In genomic region chr7:78047800-78048199, GRCh38 we compare ENCODE assay signal across 22 cellular contexts.
DNase-seq lines count a peak whose midpoint lies in the region; ATAC-seq, FAIRE-seq and TF ChIP-seq lines count a peak whose summit lies in the region.
"Had no signal": no experiment of that assay in that cellular context is flagged by ENCODE, and none has a peak within 500 bp of the region (broad histone marks: within the 10 kb centered on the region; RNA-seq: fewer than 3 reads in every experiment).

No MANE protein-coding gene starts in this region.

- no peak for TF ChIP-seq RAD21 in K562 (CRISPR knock-in tag; conservative IDR thresholded peaks at IDR 0.05 in 1 of 2, IDR thresholded peaks at IDR 0.05 in 1 of 2)

- H3K27me3 Mint-ChIP-seq in H9 (ENCODE audit: low read depth) (no peaks in the 10 kb centered on the region), neural progenitor cell (ENCODE audit: insufficient read depth, low read depth) (peaks cover 3% of the 10 kb centered on the region)

- DNase-seq in H9 (no peak), K562 (ENCODE audit: extremely low read depth in 1 of 4, low spot score in 3 of 4) (no peak), neural progenitor cell (ENCODE audit: low spot score) (no peak), stomach (peak; percentile 28), osteoblast (ENCODE audit: insufficient read length, low spot score, missing footprints) (no peak), mucosa of descending colon (no peak), D341Med (ENCODE audit: low spot score) (no peak)
- DNase-seq: Caco-2; CD4-positive, CD25-positive, alpha-beta regulatory T cell; CD8-positive, alpha-beta T cell; DMS 273 treated with DMSO at 0.1 percent for 48 hours; DMS79; EL; GDM1; GM23248; H7 had no signal

- H3K4ac ChIP-seq in H9 (ENCODE audit: low read depth, low read length): no peak overlapping the region

- no peaks in the 10 kb centered on the region for H3K79me1 ChIP-seq in H9 (ENCODE audit: insufficient read depth, low read depth, low read length, poor library complexity, severe bottlenecking)

- TF ChIP-seq EP300 in K562 (IDR thresholded peaks at IDR 0.05; ENCODE audit: low read length): no peak
- TF ChIP-seq EP300 in stomach (IDR thresholded peaks at IDR 0.05): no peak

- no peaks in the 10 kb centered on the region for H3K23me2 ChIP-seq in H9 (ENCODE audit: insufficient read length, low read depth, low read length, poor library complexity, severe bottlenecking)

- H3K9me3 ChIP-seq in H9 (ENCODE audit: control insufficient read depth, low read depth, low read length): no peaks in the 10 kb centered on the region
- H3K9me3 ChIP-seq in K562 (replicated peaks; ENCODE audit: control insufficient read depth, insufficient read depth, low read depth, low read length): no peaks in the 10 kb centered on the region
- no peaks in the 10 kb centered on the region for H3K9me3 ChIP-seq in neural progenitor cell (ENCODE audit: low read depth)
- H3K9me3 ChIP-seq in stomach: no peaks in the 10 kb centered on the region
- no peaks in the 10 kb centered on the region for H3K9me3 ChIP-seq in osteoblast (ENCODE audit: low read depth, low read length)
- H3K9me3 ChIP-seq in mucosa of descending colon: no peaks in the 10 kb centered on the region
- H3K9me3 ChIP-seq: Caco-2 had no signal

- H2AFZ ChIP-seq in H9 (ENCODE audit: low read length) (no peak overlapping the region), K562 (ENCODE audit: low read depth, low read length) (peak overlapping the region; percentile 30), neural progenitor cell (replicated peaks) (no peak overlapping the region), osteoblast (ENCODE audit: low read length) (no peak overlapping the region)
- H2AFZ ChIP-seq: GM23248 had no signal

- H3K27me3 ChIP-seq in H9 (ENCODE audit: insufficient read depth, low read length) (no peaks in the 10 kb centered on the region), K562 (ENCODE audit: control insufficient read depth in 2 of 2, insufficient read depth in 2 of 2, low read length in 2 of 2) (peaks cover 10 to 11% of the 10 kb centered on the region in 2 experiments), neural progenitor cell (no peaks in the 10 kb centered on the region), stomach (no peaks in the 10 kb centered on the region), osteoblast (ENCODE audit: insufficient read depth, low read length) (no peaks in the 10 kb centered on the region)

- H4K5ac ChIP-seq in H9 (ENCODE audit: insufficient read length, low read depth, low read length): no peak overlapping the region

- no peaks in the 10 kb centered on the region for H3K9me1 ChIP-seq in K562 (ENCODE audit: control insufficient read depth, insufficient read depth, low read length)

- H3K4me1 Mint-ChIP-seq in H9 (peaks cover 15 to 21% of the 10 kb centered on the region in 2 experiments), neural progenitor cell (peaks cover 36% of the 10 kb centered on the region)
- H3K4me1 Mint-ChIP-seq: CD4-positive, CD25-positive, alpha-beta regulatory T cell had no signal

- no peak for FAIRE-seq in K562 (lab: Jason Lieb, UNC)
- FAIRE-seq: D721Med, GM12878, GM19239, H1 had no signal

- no TSS peak for BruUV-seq in K562 (replicated peaks; lab: Mats Ljungman, UMichigan)

- H2BK120ac ChIP-seq in H9 (ENCODE audit: low read depth, low read length, poor library complexity, severe bottlenecking): no peak overlapping the region

- H3T11ph ChIP-seq in H9 (ENCODE audit: low read length): no peak overlapping the region

- H2AK5ac ChIP-seq in H9 (ENCODE audit: insufficient read length, low read length): no peak overlapping the region

- H3K79me2 ChIP-seq in H9 (ENCODE audit: insufficient read depth, low read length) (no peaks in the 10 kb centered on the region; the same call in 1 of the 2 replicates), K562 (ENCODE audit: control insufficient read depth, insufficient read depth, low read length) (no peaks in the 10 kb centered on the region), neural progenitor cell (ENCODE audit: low read depth) (no peaks in the 10 kb centered on the region), osteoblast (ENCODE audit: insufficient read depth, low read length) (no peaks in the 10 kb centered on the region)

- no peaks in the 10 kb centered on the region for H3K4me1 ChIP-seq in H9 (ENCODE audit: insufficient read depth, low read length)
- no peaks in the 10 kb centered on the region for H3K4me1 ChIP-seq in K562 (replicated peaks in 1 of 2; ENCODE audit: control insufficient read depth in 2 of 2, insufficient read depth in 2 of 2, low read length in 2 of 2)
- H3K4me1 ChIP-seq in neural progenitor cell: peaks cover 10% of the 10 kb centered on the region
- peaks cover 0 to 4% (median 0%) of the 10 kb centered on the region in 4 donors for H3K4me1 ChIP-seq in stomach
- no peaks in the 10 kb centered on the region for H3K4me1 ChIP-seq in osteoblast (ENCODE audit: insufficient read depth, low read length)
- H3K4me1 ChIP-seq in mucosa of descending colon (ENCODE audit: low read depth): no peaks in the 10 kb centered on the region
- H3K4me1 ChIP-seq: Caco-2 had no signal

- no peak overlapping the region for H4K91ac ChIP-seq in H9 (ENCODE audit: insufficient read length, low read depth, low read length)

- no peak overlapping the region for H3K18ac ChIP-seq in H9 (ENCODE audit: insufficient read length, low read depth, low read length)

- H2BK12ac ChIP-seq in H9 (ENCODE audit: insufficient read length, low read depth, low read length): no peak overlapping the region

- H3K27ac ChIP-seq in H9 (ENCODE audit: insufficient read length, low read depth, low read length) (no peak overlapping the region), K562 (ENCODE audit: extremely low read depth, low read depth, low read length) (no peak overlapping the region), neural progenitor cell (no peak overlapping the region), stomach (no peak overlapping the region), osteoblast (ENCODE audit: low read depth, low read length) (no peak overlapping the region)
- H3K27ac ChIP-seq: C4-2B, GM23248 had no signal

- no peak overlapping the region for H2BK5ac ChIP-seq in H9 (ENCODE audit: insufficient read length, low read length)

- H3K4me3 Mint-ChIP-seq in H9 (no peak overlapping the region), neural progenitor cell (no peak overlapping the region)
- H3K4me3 Mint-ChIP-seq: CD4-positive, CD25-positive, alpha-beta regulatory T cell; CD8-positive, alpha-beta T cell had no signal

- intact Hi-C loops in K562 (cut with micrococcal nuclease): no loop called here
- intact Hi-C loops in stomach (cut with DNase I; ENCODE audit: low total_unique reads): no loop called here
- intact Hi-C loops in mucosa of descending colon (cut with DNase I, micrococcal nuclease): no loop called here

- TF ChIP-seq CTCF in H9 (conservative IDR thresholded peaks at IDR 0.05) (no peak), K562 (IDR thresholded peaks at IDR 0.05 in 2 of 3, conservative IDR thresholded peaks at IDR 0.05 in 1 of 3; ENCODE audit: insufficient read depth in 2 of 3, low read depth in 1 of 3, low read length in 3 of 3) (no peak), neural progenitor cell (IDR thresholded peaks at IDR 0.05) (no peak), stomach (IDR thresholded peaks at IDR 0.05) (no peak), osteoblast (IDR thresholded peaks at IDR 0.05; ENCODE audit: extremely low read depth, low read depth, low read length) (no peak), mucosa of descending colon (IDR thresholded peaks at IDR 0.05) (no peak)

- TF ChIP-seq POLR2A in K562 (conservative IDR thresholded peaks at IDR 0.05): no peak
- no peak for TF ChIP-seq POLR2A in stomach (IDR thresholded peaks at IDR 0.05)

- H2BK20ac ChIP-seq in H9 (ENCODE audit: low read depth, low read length, poor library complexity, severe bottlenecking): no peak overlapping the region

- no peak overlapping the region for H4K8ac ChIP-seq in H9 (replicated peaks; ENCODE audit: insufficient read length, low read depth, low read length)

- no CpG with 5 or more reads among the region's 3 CpGs for WGBS in H9 (ENCODE audit: extremely low coverage, insufficient read length, low lambda C conversion rate)
- 6% methylated on average over 3 of the region's 3 CpGs for WGBS in K562 (ENCODE audit: insufficient coverage, low coverage, missing lambda C conversion rate)
- 26 to 73% (median 47%) methylated on average over 3 of the region's 3 CpGs for WGBS in stomach, 5 donors

- H3F3A ChIP-seq in neural progenitor cell (ENCODE audit: low read depth): no peaks in the 10 kb centered on the region

- H3K36me3 Mint-ChIP-seq in H9 (ENCODE audit: insufficient read depth in 1 of 3, low read depth in 3 of 3) (no peaks in the 10 kb centered on the region), neural progenitor cell (no peaks in the 10 kb centered on the region)
- H3K36me3 Mint-ChIP-seq: CD4-positive, CD25-positive, alpha-beta regulatory T cell; CD8-positive, alpha-beta T cell had no signal

- H4K20me1 ChIP-seq in H9 (ENCODE audit: control insufficient read depth, insufficient read depth, insufficient read length): no peaks in the 10 kb centered on the region
- no peaks in the 10 kb centered on the region for H4K20me1 ChIP-seq in K562 (replicated peaks; ENCODE audit: control insufficient read depth, insufficient read depth, low read length)
- no peaks in the 10 kb centered on the region for H4K20me1 ChIP-seq in neural progenitor cell (ENCODE audit: low read depth)
- no peaks in the 10 kb centered on the region for H4K20me1 ChIP-seq in osteoblast (ENCODE audit: insufficient read depth, low read length)

- peak overlapping the region; percentile 14 to 30 (median 17); a peak in 4 of 7 replicates for H3K27ac Mint-ChIP-seq in H9
- H3K27ac Mint-ChIP-seq in neural progenitor cell: peak overlapping the region; percentile 40
- H3K27ac Mint-ChIP-seq: CD4-positive, CD25-positive, alpha-beta regulatory T cell; CD8-positive, alpha-beta T cell had no signal

- H3K4me2 ChIP-seq in H9 (ENCODE audit: insufficient read depth, insufficient read length, low read length): no peak overlapping the region
- no peak overlapping the region for H3K4me2 ChIP-seq in K562 (ENCODE audit: insufficient read depth, low read length)
- no peak overlapping the region for H3K4me2 ChIP-seq in neural progenitor cell
- H3K4me2 ChIP-seq in osteoblast (ENCODE audit: insufficient read depth, low read length): no peak overlapping the region

- H3K9ac ChIP-seq in H9 (ENCODE audit: extremely low read depth, insufficient read length, low read length) (no peak overlapping the region), K562 (ENCODE audit: insufficient read depth in 1 of 2, low read depth in 2 of 2, low read length in 2 of 2) (no peak overlapping the region), neural progenitor cell (no peak overlapping the region)
- H3K9ac ChIP-seq: GM23248 had no signal

- H3K9me3 Mint-ChIP-seq in H9 (no peaks in the 10 kb centered on the region), neural progenitor cell (no peaks in the 10 kb centered on the region)
- H3K9me3 Mint-ChIP-seq: CD8-positive, alpha-beta T cell had no signal

- in situ Hi-C loops in K562 (cut with MboI): no loop called here

- H3K4me3 ChIP-seq in K562: no peak overlapping the region
- H3K4me3 ChIP-seq in neural progenitor cell: no peak overlapping the region
- no peak overlapping the region for H3K4me3 ChIP-seq in stomach
- H3K4me3 ChIP-seq in osteoblast (ENCODE audit: insufficient read depth, low read length): no peak overlapping the region
- H3K4me3 ChIP-seq in mucosa of descending colon: no peak overlapping the region
- H3K4me3 ChIP-seq: GM12878, GM23248 had no signal

- POLR2A ChIA-PET in K562 (lab: Yijun Ruan, JAX): interaction anchor here (0.7 kb wide), 1 partner anchor 44 kb away, joined by 3 read pairs; no protein-coding TSS in a partner anchor

- no peak overlapping the region for H3K23ac ChIP-seq in H9 (ENCODE audit: insufficient read length, low read depth, low read length)

- no peak overlapping the region for H2BK15ac ChIP-seq in H9 (ENCODE audit: low read depth, low read length)

- H3K56ac ChIP-seq in H9 (ENCODE audit: insufficient read length, low read depth, low read length): no peak overlapping the region

- ATAC-seq in K562 (no peak), mucosa of descending colon (no peak)
- ATAC-seq: CD8-positive, alpha-beta T cell; GM12878; HCT116 had no signal

- H3K36me3 ChIP-seq in K562 (ENCODE audit: control insufficient read depth, insufficient read depth, low read length) (no peaks in the 10 kb centered on the region), neural progenitor cell (no peaks in the 10 kb centered on the region), stomach (no peaks in the 10 kb centered on the region), osteoblast (ENCODE audit: insufficient read depth, low read length) (no peaks in the 10 kb centered on the region), mucosa of descending colon (ENCODE audit: low read depth) (no peaks in the 10 kb centered on the region)

- H3K14ac ChIP-seq in H9 (ENCODE audit: insufficient read depth, low read length): no peak overlapping the region

- CTCF ChIA-PET in K562 (lab: Yijun Ruan, JAX; ENCODE audit: low intra/inter-chr PET ratio): no interaction called here
